In genomic region chr2:215171151-215171550, GRCh38 we compare ENCODE assay signal across 9 cellular contexts. TPM values are rescaled to one million over a fixed set of nuclear protein-coding genes. Genes with fewer than 3 reads are reported as not detected.
A peak's percentile ranks its signal among the peaks of the same experiment; 100 is the strongest.
DNase-seq lines count a peak whose midpoint lies in the region; ATAC-seq and TF ChIP-seq lines count a peak whose summit lies in the region.
"Had no signal": no experiment of that assay in that cellular context is flagged by ENCODE, and none has a peak within 500 bp of the region (broad histone marks: within the 10 kb centered on the region; RNA-seq: fewer than 3 reads in every experiment).

No MANE protein-coding gene starts in this region.

- H3K9me3 ChIP-seq in esophagus muscularis mucosa (no peaks in the 10 kb centered on the region), heart right ventricle (no peaks in the 10 kb centered on the region)

- WGBS in esophagus muscularis mucosa = 45% methylated on average over 3 of the region's 3 CpGs
- WGBS in heart right ventricle, 2 donors = 29% methylated on average over 3 of the region's 3 CpGs

- TF ChIP-seq CTCF in esophagus muscularis mucosa (IDR thresholded peaks at IDR 0.05) (no peak), heart right ventricle (IDR thresholded peaks at IDR 0.05) (no peak)

- intact Hi-C loops in esophagus muscularis mucosa (cut with DNase I) = no loop called here
- intact Hi-C loops in heart right ventricle (cut with DNase I) = no loop called here

- TF ChIP-seq EP300 in esophagus muscularis mucosa (IDR thresholded peaks at IDR 0.05) = no peak

- H3K4me3 ChIP-seq in esophagus muscularis mucosa = peak overlapping the region in 3 of 4 donors; percentile 11 to 24 (median 15)
- peak overlapping the region in 3 of 10 donors; percentile 28 to 32 (median 32) for H3K4me3 ChIP-seq in heart right ventricle
- H3K4me3 ChIP-seq: K562 had no signal

- H3K27ac ChIP-seq in esophagus muscularis mucosa (replicated peaks in 1 of 4) = no peak overlapping the region
- H3K27ac ChIP-seq in heart right ventricle = no peak overlapping the region

- DNase-seq in EH (ENCODE audit: low read depth) (peak; percentile 47), M059J (ENCODE audit: low read depth) (peak; percentile 70), esophagus muscularis mucosa (ENCODE audit: extremely low spot score) (no peak), NCI-H446 (lab: John Stamatoyannopoulos, UW) (no peak), globus pallidus (ENCODE audit: low spot score) (no peak), heart right ventricle (no peak)

- TF ChIP-seq POLR2A in esophagus muscularis mucosa (IDR thresholded peaks at IDR 0.05; ENCODE audit: low read depth) = no peak

- no peaks in the 10 kb centered on the region for H3K4me1 ChIP-seq in esophagus muscularis mucosa
- H3K4me1 ChIP-seq in heart right ventricle = peaks cover 0 to 3% (median 0%) of the 10 kb centered on the region in 9 donors

- H3K27me3 ChIP-seq in esophagus muscularis mucosa (no peaks in the 10 kb centered on the region), heart right ventricle (no peaks in the 10 kb centered on the region)

- ATAC-seq in GM21619 (IDR thresholded peaks at IDR 0.05; ENCODE audit: unreplicated experiment) (peak; percentile 89), heart right ventricle (no peak), HG03460 (IDR thresholded peaks at IDR 0.05; ENCODE audit: unreplicated experiment) (no peak)
- ATAC-seq: K562 had no signal

- H3K36me3 ChIP-seq in esophagus muscularis mucosa (no peaks in the 10 kb centered on the region), heart right ventricle (no peaks in the 10 kb centered on the region)

RNA-seq across cellular contexts. Expression of gene ABCA12, which starts 32.7 kb away (rescaled TPM):
- total RNA-seq in M059J (2014; rRNA removed; shearing (Covaris generic)) = 0.07 TPM in 1 of 2 replicates, not detected in the other
- total RNA-seq in esophagus muscularis mucosa (not detected), heart right ventricle (under 1 TPM in 1 of 10 donors, not detected in 9; 0.02 TPM)
- not detected for polyA plus RNA-seq in heart right ventricle

Comparison
In these comparisons a context has a peak if more than half of its experiments do, and no peak if none do; other contexts are left out.
1. DNase-seq: peak in EH (single experiment) and M059J (single experiment); none in esophagus muscularis mucosa (single experiment), NCI-H446 (0 of 2), globus pallidus (single experiment) and heart right ventricle (0 of 2).